Comparison of ENCODE assay signal across 8 cellular contexts in the genomic region with DNA sequence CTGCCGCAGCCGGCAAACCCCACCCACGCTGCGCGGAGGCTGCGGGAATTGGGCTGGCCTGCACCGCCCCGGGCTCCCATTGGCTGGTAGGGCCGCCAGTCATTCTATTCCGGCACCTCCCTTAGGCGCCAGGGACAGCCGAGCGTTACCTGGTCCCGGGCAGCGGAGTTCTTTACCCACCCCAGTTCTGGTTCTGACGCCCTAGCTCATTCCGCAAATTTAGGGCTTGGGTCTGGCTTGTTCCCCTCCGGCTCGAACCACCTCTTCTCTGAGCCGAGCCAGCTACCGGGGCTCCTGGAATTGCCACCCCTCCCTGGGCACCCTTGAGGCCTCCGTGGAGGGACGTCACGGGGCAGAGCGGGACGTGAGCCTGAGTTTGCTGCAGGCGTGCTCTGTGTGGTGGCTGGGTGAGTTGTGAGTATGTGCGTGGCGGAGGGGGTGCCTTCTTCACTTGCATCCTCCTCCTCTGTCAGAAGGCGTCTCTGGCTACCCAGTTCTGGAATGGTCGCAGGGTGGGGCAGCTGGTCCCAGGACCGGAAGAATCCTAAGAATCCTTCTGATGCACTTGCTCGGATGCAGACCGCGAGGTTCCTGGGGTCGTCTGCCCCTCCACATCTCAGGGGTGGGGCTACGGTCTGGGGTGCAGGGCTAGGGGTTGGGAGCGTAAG. TPM values are rescaled to one million over a fixed set of nuclear protein-coding genes. Genes with fewer than 3 reads are reported as not detected.
DNase-seq lines count a peak whose midpoint lies in the region; ATAC-seq and TF ChIP-seq lines count a peak whose summit lies in the region.

Gene PDZD7 (minus strand): TSS at position 2 of the 668 bp plus-strand sequence. CDS start 910 bp downstream, outside the sequence.
Gene SFXN3 (plus strand): TSS at position 107 of the 668 bp plus-strand sequence. CDS start 3,461 bp downstream, outside the sequence.

- CTCF ChIA-PET in Caco-2 (lab: Charles Lee), result interaction anchor here (0.6 to 2.8 kb wide), 17 partner anchors 11 to 496 kb away, joined by 3 to 43 read pairs (median 7); partner anchors contain the start of genes HIF1AN, KAZALD1 and LZTS2

- no peak within 1 kb of the TSS for H2AFZ ChIP-seq in OCI-LY1 (ENCODE audit: low read length)

- H3K9ac ChIP-seq in HUES6 (ENCODE audit: low read length), result peak within 1 kb of the TSS; percentile 21
- no peak within 1 kb of the TSS; the same call in 1 of the 2 replicates for H3K9ac ChIP-seq in OCI-LY1 (ENCODE audit: low read length)
- H3K9ac ChIP-seq in mucosa of rectum (ENCODE audit: low read depth in 1 of 2, low read length in 2 of 2), result peak within 1 kb of the TSS; percentile 79 to 87

- H3K9me2 ChIP-seq in OCI-LY1 (ENCODE audit: low read depth, low read length), result no peaks in the 10 kb centered on the region

- H3K27me3 Mint-ChIP-seq in Caco-2 (ENCODE audit: insufficient read depth, unreplicated experiment), result no peaks in the 10 kb centered on the region

- peak; percentile 94 for ATAC-seq in GM21515 (IDR thresholded peaks at IDR 0.05; ENCODE audit: unreplicated experiment)

- H3K4me1 Mint-ChIP-seq in Caco-2 (ENCODE audit: low read depth, unreplicated experiment), result peaks cover 17% of the 10 kb centered on the region

- no peak for TF ChIP-seq CTCF in Caco-2 (IDR thresholded peaks at IDR 0.05; ENCODE audit: insufficient read depth in 1 of 2, low read depth in 1 of 2, low read length in 1 of 2, severe bottlenecking in 1 of 2, unreplicated experiment in 1 of 2)
- no peak for TF ChIP-seq CTCF in OCI-LY1 (IDR thresholded peaks at IDR 0.05; ENCODE audit: low read length)

- H3K4me2 ChIP-seq in OCI-LY1 (ENCODE audit: low read length), result peak within 1 kb of the TSS; percentile 58

- POLR2A ChIA-PET in Caco-2 (lab: Charles Lee), result interaction anchor here (0.6 to 2.2 kb wide), 9 partner anchors 10 to 1097 kb away, joined by 3 to 15 read pairs (median 5); partner anchors contain the start of gene KAZALD1

- no peaks in the 10 kb centered on the region for H4K20me1 ChIP-seq in OCI-LY1 (ENCODE audit: insufficient read depth, low read length)

- peak within 1 kb of the TSS; percentile 76 for H3K4me3 ChIP-seq in Caco-2 (ENCODE audit: low read depth, low read length)
- peak within 1 kb of the TSS; percentile 61 for H3K4me3 ChIP-seq in HUES6 (ENCODE audit: low read depth, low read length)
- peak within 1 kb of the TSS; percentile 53 for H3K4me3 ChIP-seq in OCI-LY1 (ENCODE audit: low read depth, low read length, poor library complexity, severe bottlenecking)
- peak within 1 kb of the TSS; percentile 74 to 81 for H3K4me3 ChIP-seq in mucosa of rectum (ENCODE audit: low read length in 2 of 2)

- BruUV-seq in Caco-2 (replicated peaks; lab: Mats Ljungman, UMichigan), result no TSS peak

- H3K36me3 Mint-ChIP-seq in Caco-2 (ENCODE audit: insufficient read depth, unreplicated experiment), result peaks cover 16% of the 10 kb centered on the region

- H3K9me3 ChIP-seq in Caco-2 (no peaks in the 10 kb centered on the region), HUES6 (ENCODE audit: control insufficient read depth, insufficient read depth, low read depth, low read length) (no peaks in the 10 kb centered on the region), OCI-LY1 (ENCODE audit: low read length) (no peaks in the 10 kb centered on the region), mucosa of rectum (ENCODE audit: control insufficient read depth in 2 of 2, low read length in 2 of 2) (no peaks in the 10 kb centered on the region)

- no peak within 1 kb of the TSS for H3K27ac ChIP-seq in HUES6 (ENCODE audit: low read depth, low read length)
- no peak within 1 kb of the TSS for H3K27ac ChIP-seq in OCI-LY1 (ENCODE audit: low read depth, low read length, poor library complexity, severe bottlenecking)
- peak within 1 kb of the TSS; percentile 94 for H3K27ac ChIP-seq in epithelial cell of prostate
- peak within 1 kb of the TSS; percentile 78 to 87 for H3K27ac ChIP-seq in mucosa of rectum (ENCODE audit: low read depth in 2 of 2, low read length in 2 of 2)

- H3K4me3 Mint-ChIP-seq in Caco-2 (ENCODE audit: unreplicated experiment), result peak within 1 kb of the TSS; percentile 80

- intact Hi-C loops in Caco-2 (cut with micrococcal nuclease; ENCODE audit: unreplicated experiment), result loop anchor here (5.0 kb wide), 1 partner anchor 36 kb away; no protein-coding TSS in a partner anchor

- H3K79me2 ChIP-seq in OCI-LY1 (ENCODE audit: insufficient read depth, low read length), result no peaks in the 10 kb centered on the region

- DNase-seq in Caco-2 (peak; percentile 97 to 99), epithelial cell of prostate (ENCODE audit: low read depth, low spot score) (peak; percentile 78)
- peak; percentile 98 for DNase-seq in activated T-cell treated with anti-CD3 and anti-CD28 coated beads, Interleukin-2, amount 50 U/mL, for 1 hour
- DNase-seq in stimulated activated CD8-positive, alpha-beta memory T cell treated with anti-CD3 and anti-CD28 coated beads, Interleukin-4, amount 100 ng/mL, for 4 hours (ENCODE audit: low read depth in 2 of 2, low spot score in 1 of 2), result peak; percentile 92

- H3K27me3 ChIP-seq in Caco-2 (replicated peaks; ENCODE audit: control insufficient read depth, insufficient read depth, low read length) (no peaks in the 10 kb centered on the region), HUES6 (ENCODE audit: control insufficient read depth, insufficient read depth, low read length) (peaks cover 60% of the 10 kb centered on the region), OCI-LY1 (ENCODE audit: insufficient read depth, low read length) (0 out of 2 replicates have a peak, but pooled peaks cover 4% of the 10 kb centered on the region), mucosa of rectum (ENCODE audit: control insufficient read depth in 2 of 2, insufficient read depth in 2 of 2, low read length in 2 of 2) (peaks cover 0 to 5% of the 10 kb centered on the region in 2 donors)

- H3K9me3 Mint-ChIP-seq in Caco-2 (ENCODE audit: unreplicated experiment), result no peaks in the 10 kb centered on the region

- H3K36me3 ChIP-seq in Caco-2 (ENCODE audit: control insufficient read depth, insufficient read depth, low read length), result no peaks in the 10 kb centered on the region
- no peaks in the 10 kb centered on the region for H3K36me3 ChIP-seq in HUES6 (ENCODE audit: control insufficient read depth, insufficient read depth, low read length)
- no peaks in the 10 kb centered on the region for H3K36me3 ChIP-seq in OCI-LY1 (ENCODE audit: insufficient read depth, low read length)
- H3K36me3 ChIP-seq in mucosa of rectum (ENCODE audit: control insufficient read depth in 2 of 2, insufficient read depth in 2 of 2, low read length in 2 of 2), result peaks cover 5 to 9% of the 10 kb centered on the region in 2 donors

- H3K27ac Mint-ChIP-seq in Caco-2 (ENCODE audit: unreplicated experiment), result peak within 1 kb of the TSS; percentile 93

- H3K4me1 ChIP-seq in Caco-2 (peaks cover 33% of the 10 kb centered on the region), HUES6 (ENCODE audit: control insufficient read depth, insufficient read depth, low read length) (peaks cover 43% of the 10 kb centered on the region), OCI-LY1 (ENCODE audit: insufficient read depth, low read length, severe bottlenecking) (peaks cover 10% of the 10 kb centered on the region), mucosa of rectum (ENCODE audit: control insufficient read depth in 2 of 2, insufficient read depth in 2 of 2, low read length in 2 of 2) (peaks cover 21% of the 10 kb centered on the region in 2 donors)

- H3F3A ChIP-seq in OCI-LY1 (ENCODE audit: insufficient read depth, low read length), result no peaks in the 10 kb centered on the region

RNA-seq across cellular contexts. Expression of gene PDZD7, which starts in this region (rescaled TPM):
- 1.4 and 1.5 TPM in 2 replicates for total RNA-seq in Caco-2 (2022)

RNA-seq across cellular contexts. Expression of gene SFXN3, which starts in this region (rescaled TPM):
- 23.4 and 30.3 TPM in 2 replicates for total RNA-seq in Caco-2 (2022)

Comparison
In these comparisons a context has a peak if more than half of its experiments do, and no peak if none do; other contexts are left out.
1. H3K27ac ChIP-seq: peak in epithelial cell of prostate (single experiment) and mucosa of rectum (2 of 2); none in HUES6 (single experiment) and OCI-LY1 (single experiment).
2. Peak in every context shown above with its lines, with median percentiles within 50 percentile points of each other: DNase-seq and H3K4me3 ChIP-seq.